1 cellular context compared by ENCODE assay signal in genomic region chr7:150003304-150003810, GRCh38.
TF ChIP-seq lines count a peak whose summit lies in the region.

No MANE protein-coding gene starts in this region.

TF ChIP-seq in HEK293, 187 proteins besides CTCF, POLR2A, EP300 and RAD21 (continued from another document and continues in another):
- TF ChIP-seq BCL11B (tag by site-specific recombination; IDR thresholded peaks at IDR 0.05; ENCODE audit: low read depth) (no peak), ZNF132 (tag by site-specific recombination; IDR thresholded peaks at IDR 0.05; ENCODE audit: borderline replicate concordance) (no peak), ZNF280D (tag by site-specific recombination; IDR thresholded peaks at IDR 0.05) (no peak), ZNF394 (tag by site-specific recombination; IDR thresholded peaks at IDR 0.05; ENCODE audit: borderline replicate concordance) (no peak), REST (tag by site-specific recombination; IDR thresholded peaks at IDR 0.05) (no peak), ZBTB20 (tag by site-specific recombination; IDR thresholded peaks at IDR 0.05) (peak; percentile 42; the same call in 1 of the 2 replicates), ZNF214 (tag by site-specific recombination; IDR thresholded peaks at IDR 0.05; ENCODE audit: borderline replicate concordance) (no peak), ZNF843 (tag by site-specific recombination; IDR thresholded peaks at IDR 0.05) (no peak), MEIS1 (CRISPR knock-in tag; IDR thresholded peaks at IDR 0.05; ENCODE audit: borderline replicate concordance) (no peak), OSR2 (tag by site-specific recombination; IDR thresholded peaks at IDR 0.05) (no peak), ZNF623 (tag by site-specific recombination; IDR thresholded peaks at IDR 0.05) (no peak), ZNF621 (tag by site-specific recombination; IDR thresholded peaks at IDR 0.05) (peak; percentile 85; the same call in 1 of the 2 replicates), ZNF529 (tag by site-specific recombination; IDR thresholded peaks at IDR 0.05; ENCODE audit: insufficient replicate concordance) (no peak), GFI1B (tag by site-specific recombination; IDR thresholded peaks at IDR 0.05) (no peak), HOXC10 (CRISPR knock-in tag; IDR thresholded peaks at IDR 0.05) (no peak), HOXA7 (CRISPR knock-in tag; IDR thresholded peaks at IDR 0.05; ENCODE audit: borderline replicate concordance) (no peak), ZNF747 (tag by site-specific recombination; IDR thresholded peaks at IDR 0.05) (0 out of 2 replicates have a peak, but pooled peaks have one; percentile 47), GLI4 (tag by site-specific recombination; IDR thresholded peaks at IDR 0.05) (no peak; the same call in 1 of the 2 replicates), ZNF549 (tag by site-specific recombination; IDR thresholded peaks at IDR 0.05) (no peak), ZNF555 (tag by site-specific recombination; conservative IDR thresholded peaks at IDR 0.05) (no peak), ZNF701 (tag by site-specific recombination; IDR thresholded peaks at IDR 0.05) (no peak; the same call in 1 of the 2 replicates), SETDB1 (IDR thresholded peaks at IDR 0.05; ENCODE audit: insufficient read length, low read length) (no peak), TRIM28 (IDR thresholded peaks at IDR 0.05; ENCODE audit: borderline replicate concordance, low read length) (no peak), AEBP2 (tag by site-specific recombination; IDR thresholded peaks at IDR 0.05; ENCODE audit: borderline replicate concordance) (no peak), ZNF184 (tag by site-specific recombination; IDR thresholded peaks at IDR 0.05) (no peak), ZNF37A (tag by site-specific recombination; IDR thresholded peaks at IDR 0.05) (no peak), TSHZ1 (tag by site-specific recombination; IDR thresholded peaks at IDR 0.05; ENCODE audit: borderline replicate concordance) (no peak), ZNF792 (tag by site-specific recombination; IDR thresholded peaks at IDR 0.05) (no peak), ZNF157 (tag by site-specific recombination; IDR thresholded peaks at IDR 0.05) (0 out of 2 replicates have a peak, but pooled peaks have one; percentile 37), ZBTB7A (tag by site-specific recombination; IDR thresholded peaks at IDR 0.05; ENCODE audit: low read depth) (no peak), ZIC2 (tag by site-specific recombination; IDR thresholded peaks at IDR 0.05) (no peak), EGR2 (tag by site-specific recombination; IDR thresholded peaks at IDR 0.05; ENCODE audit: low read depth) (no peak), MYNN (tag by site-specific recombination; IDR thresholded peaks at IDR 0.05; ENCODE audit: borderline replicate concordance) (no peak), ZNF23 (tag by site-specific recombination; IDR thresholded peaks at IDR 0.05; ENCODE audit: borderline replicate concordance) (no peak), ZNF768 (tag by site-specific recombination; IDR thresholded peaks at IDR 0.05) (no peak), ZNF48 (tag by site-specific recombination; IDR thresholded peaks at IDR 0.05) (no peak), ZNF785 (tag by site-specific recombination; IDR thresholded peaks at IDR 0.05) (0 out of 2 replicates have a peak, but pooled peaks have one; percentile 38), ZNF146 (tag by site-specific recombination; IDR thresholded peaks at IDR 0.05) (no peak), ZNF704 (tag by site-specific recombination; IDR thresholded peaks at IDR 0.05) (peak; percentile 18; the same call in 1 of the 2 replicates), ZNF169 (tag by site-specific recombination; IDR thresholded peaks at IDR 0.05) (peak; percentile 13; the same call in 1 of the 2 replicates), MZF1 (tag by site-specific recombination; IDR thresholded peaks at IDR 0.05; ENCODE audit: borderline replicate concordance) (no peak), ZNF423 (tag by site-specific recombination; IDR thresholded peaks at IDR 0.05) (no peak), OVOL3 (tag by site-specific recombination; IDR thresholded peaks at IDR 0.05) (no peak), ZFP37 (tag by site-specific recombination; IDR thresholded peaks at IDR 0.05) (no peak)
- TF ChIP-seq, protein P1, sequence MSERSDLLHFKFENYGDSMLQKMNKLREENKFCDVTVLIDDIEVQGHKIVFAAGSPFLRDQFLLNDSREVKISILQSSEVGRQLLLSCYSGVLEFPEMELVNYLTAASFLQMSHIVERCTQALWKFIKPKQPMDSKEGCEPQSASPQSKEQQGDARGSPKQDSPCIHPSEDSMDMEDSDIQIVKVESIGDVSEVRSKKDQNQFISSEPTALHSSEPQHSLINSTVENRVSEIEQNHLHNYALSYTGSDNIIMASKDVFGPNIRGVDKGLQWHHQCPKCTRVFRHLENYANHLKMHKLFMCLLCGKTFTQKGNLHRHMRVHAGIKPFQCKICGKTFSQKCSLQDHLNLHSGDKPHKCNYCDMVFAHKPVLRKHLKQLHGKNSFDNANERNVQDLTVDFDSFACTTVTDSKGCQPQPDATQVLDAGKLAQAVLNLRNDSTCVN (tag by site-specific recombination; optimal IDR thresholded peaks at IDR 0.05), result peak; percentile 20
- TF ChIP-seq, protein P2, sequence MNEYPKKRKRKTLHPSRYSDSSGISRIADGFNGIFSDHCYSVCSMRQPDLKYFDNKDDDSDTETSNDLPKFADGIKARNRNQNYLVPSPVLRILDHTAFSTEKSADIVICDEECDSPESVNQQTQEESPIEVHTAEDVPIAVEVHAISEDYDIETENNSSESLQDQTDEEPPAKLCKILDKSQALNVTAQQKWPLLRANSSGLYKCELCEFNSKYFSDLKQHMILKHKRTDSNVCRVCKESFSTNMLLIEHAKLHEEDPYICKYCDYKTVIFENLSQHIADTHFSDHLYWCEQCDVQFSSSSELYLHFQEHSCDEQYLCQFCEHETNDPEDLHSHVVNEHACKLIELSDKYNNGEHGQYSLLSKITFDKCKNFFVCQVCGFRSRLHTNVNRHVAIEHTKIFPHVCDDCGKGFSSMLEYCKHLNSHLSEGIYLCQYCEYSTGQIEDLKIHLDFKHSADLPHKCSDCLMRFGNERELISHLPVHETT (tag by site-specific recombination; IDR thresholded peaks at IDR 0.05), result no peak
- TF ChIP-seq, protein P3, sequence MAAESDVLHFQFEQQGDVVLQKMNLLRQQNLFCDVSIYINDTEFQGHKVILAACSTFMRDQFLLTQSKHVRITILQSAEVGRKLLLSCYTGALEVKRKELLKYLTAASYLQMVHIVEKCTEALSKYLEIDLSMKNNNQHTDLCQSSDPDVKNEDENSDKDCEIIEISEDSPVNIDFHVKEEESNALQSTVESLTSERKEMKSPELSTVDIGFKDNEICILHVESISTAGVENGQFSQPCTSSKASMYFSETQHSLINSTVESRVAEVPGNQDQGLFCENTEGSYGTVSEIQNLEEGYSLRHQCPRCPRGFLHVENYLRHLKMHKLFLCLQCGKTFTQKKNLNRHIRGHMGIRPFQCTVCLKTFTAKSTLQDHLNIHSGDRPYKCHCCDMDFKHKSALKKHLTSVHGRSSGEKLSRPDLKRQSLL (tag by site-specific recombination; IDR thresholded peaks at IDR 0.05), result no peak
